ENCODE assay signal across 1 cellular context in the genomic region with DNA sequence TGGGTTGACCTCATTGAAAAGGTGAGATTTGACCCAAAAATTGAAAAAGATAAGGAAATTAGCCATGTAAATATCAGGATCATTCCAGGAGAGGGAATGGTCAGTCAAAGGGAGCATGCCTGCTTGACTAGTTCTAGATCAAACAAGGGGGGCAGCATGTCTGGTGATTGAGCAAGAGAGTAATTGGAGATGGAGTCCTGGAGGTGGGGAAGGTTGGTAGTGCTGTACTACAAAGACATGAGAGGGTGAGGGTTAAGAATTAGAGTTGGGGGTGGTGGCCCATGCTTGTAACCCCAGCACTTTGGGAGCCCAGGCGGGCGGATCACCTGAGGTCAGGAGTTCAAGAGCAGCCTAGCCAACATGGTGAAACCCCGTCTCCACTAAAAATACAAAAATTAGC.
TF ChIP-seq lines count a peak whose summit lies in the region.

No MANE protein-coding gene starts in this region.

TF ChIP-seq in HepG2, 621 proteins besides CTCF, POLR2A, EP300 and RAD21 (continued from another document and continues in another):
- TF ChIP-seq TMF1 (CRISPR knock-in tag; IDR thresholded peaks at IDR 0.05; ENCODE audit: low read depth) (no peak), ZSCAN29 (CRISPR knock-in tag; conservative IDR thresholded peaks at IDR 0.05) (no peak), ZNF782 (CRISPR knock-in tag; IDR thresholded peaks at IDR 0.05; ENCODE audit: borderline replicate concordance) (peak; percentile 56; the same call in 1 of the 2 replicates), ERF (CRISPR knock-in tag; IDR thresholded peaks at IDR 0.05) (0 out of 2 replicates have a peak, but pooled peaks have one; percentile 1), NFRKB (IDR thresholded peaks at IDR 0.05) (no peak), SPEN (CRISPR knock-in tag; IDR thresholded peaks at IDR 0.05; ENCODE audit: low read depth) (no peak), RARG (CRISPR knock-in tag; IDR thresholded peaks at IDR 0.05; ENCODE audit: low read depth) (no peak), SALL2 (CRISPR knock-in tag; IDR thresholded peaks at IDR 0.05) (no peak), ZNF331 (CRISPR knock-in tag; IDR thresholded peaks at IDR 0.05) (peak; percentile 56), ZNF3 (CRISPR knock-in tag; IDR thresholded peaks at IDR 0.05) (no peak), ZNF451 (CRISPR knock-in tag; IDR thresholded peaks at IDR 0.05) (0 out of 2 replicates have a peak, but pooled peaks have one; percentile 45), ZNF563 (CRISPR knock-in tag; IDR thresholded peaks at IDR 0.05) (no peak), ZSCAN31 (CRISPR knock-in tag; IDR thresholded peaks at IDR 0.05; ENCODE audit: low read depth) (peak; percentile 69; the same call in 1 of the 2 replicates), ZNF644 (CRISPR knock-in tag; IDR thresholded peaks at IDR 0.05; ENCODE audit: low read depth) (peak; percentile 86), GATAD1 (CRISPR knock-in tag; IDR thresholded peaks at IDR 0.05) (0 out of 2 replicates have a peak, but pooled peaks have one; percentile 46), ZNF7 (CRISPR knock-in tag; IDR thresholded peaks at IDR 0.05) (no peak), ZNF781 (CRISPR knock-in tag; IDR thresholded peaks at IDR 0.05; ENCODE audit: borderline replicate concordance, not compliant biosample characterization) (no peak), SMARCC2 (IDR thresholded peaks at IDR 0.05) (no peak), NR2C2 (CRISPR knock-in tag; IDR thresholded peaks at IDR 0.05; ENCODE audit: borderline replicate concordance) (0 out of 2 replicates have a peak, but pooled peaks have one; percentile 21), ZNF670 (CRISPR knock-in tag; IDR thresholded peaks at IDR 0.05; ENCODE audit: borderline replicate concordance) (no peak), SNAPC2 (CRISPR knock-in tag; IDR thresholded peaks at IDR 0.05) (no peak), ZMAT3 (CRISPR knock-in tag; conservative IDR thresholded peaks at IDR 0.05) (no peak), RFX5 (IDR thresholded peaks at IDR 0.05; ENCODE audit: low read depth, low read length) (no peak), FOXA1 (IDR thresholded peaks at IDR 0.05) (no peak), FOXA1 (CRISPR knock-in tag; IDR thresholded peaks at IDR 0.05) (peak; percentile 56), TEAD2 (CRISPR knock-in tag; IDR thresholded peaks at IDR 0.05) (no peak), ZNF558 (CRISPR knock-in tag; IDR thresholded peaks at IDR 0.05; ENCODE audit: borderline replicate concordance) (no peak), ZNF652 (CRISPR knock-in tag; IDR thresholded peaks at IDR 0.05; ENCODE audit: borderline replicate concordance, low read depth) (peak; percentile 24; the same call in 1 of the 2 replicates), TGIF2 (CRISPR knock-in tag; IDR thresholded peaks at IDR 0.05) (peak; percentile 68; the same call in 1 of the 2 replicates), MLLT10 (CRISPR knock-in tag; IDR thresholded peaks at IDR 0.05) (no peak), ZNF430 (CRISPR knock-in tag; IDR thresholded peaks at IDR 0.05) (no peak), SAP130 (CRISPR knock-in tag; IDR thresholded peaks at IDR 0.05; ENCODE audit: low read depth) (peak; percentile 80), EEA1 (CRISPR knock-in tag; IDR thresholded peaks at IDR 0.05; ENCODE audit: borderline replicate concordance) (no peak), ZNF709 (CRISPR knock-in tag; IDR thresholded peaks at IDR 0.05) (0 out of 2 replicates have a peak, but pooled peaks have one; percentile 55), XRCC5 (optimal IDR thresholded peaks at IDR 0.05; ENCODE audit: low read length) (no peak), SIN3A (IDR thresholded peaks at IDR 0.05; ENCODE audit: borderline replicate concordance, low read depth, low read length) (0 out of 2 replicates have a peak, but pooled peaks have one; percentile 53), MIXL1 (CRISPR knock-in tag; IDR thresholded peaks at IDR 0.05) (peak; percentile 84; the same call in 1 of the 2 replicates), HIVEP1 (CRISPR knock-in tag; IDR thresholded peaks at IDR 0.05) (no peak), ZNF296 (CRISPR knock-in tag; conservative IDR thresholded peaks at IDR 0.05) (no peak)
- TF ChIP-seq, protein P1, sequence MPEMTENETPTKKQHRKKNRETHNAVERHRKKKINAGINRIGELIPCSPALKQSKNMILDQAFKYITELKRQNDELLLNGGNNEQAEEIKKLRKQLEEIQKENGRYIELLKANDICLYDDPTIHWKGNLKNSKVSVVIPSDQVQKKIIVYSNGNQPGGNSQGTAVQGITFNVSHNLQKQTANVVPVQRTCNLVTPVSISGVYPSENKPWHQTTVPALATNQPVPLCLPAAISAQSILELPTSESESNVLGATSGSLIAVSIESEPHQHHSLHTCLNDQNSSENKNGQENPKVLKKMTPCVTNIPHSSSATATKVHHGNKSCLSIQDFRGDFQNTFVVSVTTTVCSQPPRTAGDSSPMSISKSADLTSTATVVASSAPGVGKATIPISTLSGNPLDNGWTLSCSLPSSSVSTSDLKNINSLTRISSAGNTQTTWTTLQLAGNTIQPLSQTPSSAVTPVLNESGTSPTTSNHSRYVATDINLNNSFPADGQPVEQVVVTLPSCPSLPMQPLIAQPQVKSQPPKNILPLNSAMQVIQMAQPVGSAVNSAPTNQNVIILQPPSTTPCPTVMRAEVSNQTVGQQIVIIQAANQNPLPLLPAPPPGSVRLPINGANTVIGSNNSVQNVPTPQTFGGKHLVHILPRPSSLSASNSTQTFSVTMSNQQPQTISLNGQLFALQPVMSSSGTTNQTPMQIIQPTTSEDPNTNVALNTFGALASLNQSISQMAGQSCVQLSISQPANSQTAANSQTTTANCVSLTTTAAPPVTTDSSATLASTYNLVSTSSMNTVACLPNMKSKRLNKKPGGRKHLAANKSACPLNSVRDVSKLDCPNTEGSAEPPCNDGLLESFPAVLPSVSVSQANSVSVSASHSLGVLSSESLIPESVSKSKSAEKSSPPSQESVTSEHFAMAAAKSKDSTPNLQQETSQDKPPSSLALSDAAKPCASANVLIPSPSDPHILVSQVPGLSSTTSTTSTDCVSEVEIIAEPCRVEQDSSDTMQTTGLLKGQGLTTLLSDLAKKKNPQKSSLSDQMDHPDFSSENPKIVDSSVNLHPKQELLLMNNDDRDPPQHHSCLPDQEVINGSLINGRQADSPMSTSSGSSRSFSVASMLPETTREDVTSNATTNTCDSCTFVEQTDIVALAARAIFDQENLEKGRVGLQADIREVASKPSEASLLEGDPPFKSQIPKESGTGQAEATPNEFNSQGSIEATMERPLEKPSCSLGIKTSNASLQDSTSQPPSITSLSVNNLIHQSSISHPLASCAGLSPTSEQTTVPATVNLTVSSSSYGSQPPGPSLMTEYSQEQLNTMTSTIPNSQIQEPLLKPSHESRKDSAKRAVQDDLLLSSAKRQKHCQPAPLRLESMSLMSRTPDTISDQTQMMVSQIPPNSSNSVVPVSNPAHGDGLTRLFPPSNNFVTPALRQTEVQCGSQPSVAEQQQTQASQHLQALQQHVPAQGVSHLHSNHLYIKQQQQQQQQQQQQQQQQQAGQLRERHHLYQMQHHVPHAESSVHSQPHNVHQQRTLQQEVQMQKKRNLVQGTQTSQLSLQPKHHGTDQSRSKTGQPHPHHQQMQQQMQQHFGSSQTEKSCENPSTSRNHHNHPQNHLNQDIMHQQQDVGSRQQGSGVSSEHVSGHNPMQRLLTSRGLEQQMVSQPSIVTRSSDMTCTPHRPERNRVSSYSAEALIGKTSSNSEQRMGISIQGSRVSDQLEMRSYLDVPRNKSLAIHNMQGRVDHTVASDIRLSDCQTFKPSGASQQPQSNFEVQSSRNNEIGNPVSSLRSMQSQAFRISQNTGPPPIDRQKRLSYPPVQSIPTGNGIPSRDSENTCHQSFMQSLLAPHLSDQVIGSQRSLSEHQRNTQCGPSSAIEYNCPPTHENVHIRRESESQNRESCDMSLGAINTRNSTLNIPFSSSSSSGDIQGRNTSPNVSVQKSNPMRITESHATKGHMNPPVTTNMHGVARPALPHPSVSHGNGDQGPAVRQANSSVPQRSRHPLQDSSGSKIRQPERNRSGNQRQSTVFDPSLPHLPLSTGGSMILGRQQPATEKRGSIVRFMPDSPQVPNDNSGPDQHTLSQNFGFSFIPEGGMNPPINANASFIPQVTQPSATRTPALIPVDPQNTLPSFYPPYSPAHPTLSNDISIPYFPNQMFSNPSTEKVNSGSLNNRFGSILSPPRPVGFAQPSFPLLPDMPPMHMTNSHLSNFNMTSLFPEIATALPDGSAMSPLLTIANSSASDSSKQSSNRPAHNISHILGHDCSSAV (CRISPR knock-in tag; IDR thresholded peaks at IDR 0.05; ENCODE audit: borderline replicate concordance) = no peak
- TF ChIP-seq, protein P2, sequence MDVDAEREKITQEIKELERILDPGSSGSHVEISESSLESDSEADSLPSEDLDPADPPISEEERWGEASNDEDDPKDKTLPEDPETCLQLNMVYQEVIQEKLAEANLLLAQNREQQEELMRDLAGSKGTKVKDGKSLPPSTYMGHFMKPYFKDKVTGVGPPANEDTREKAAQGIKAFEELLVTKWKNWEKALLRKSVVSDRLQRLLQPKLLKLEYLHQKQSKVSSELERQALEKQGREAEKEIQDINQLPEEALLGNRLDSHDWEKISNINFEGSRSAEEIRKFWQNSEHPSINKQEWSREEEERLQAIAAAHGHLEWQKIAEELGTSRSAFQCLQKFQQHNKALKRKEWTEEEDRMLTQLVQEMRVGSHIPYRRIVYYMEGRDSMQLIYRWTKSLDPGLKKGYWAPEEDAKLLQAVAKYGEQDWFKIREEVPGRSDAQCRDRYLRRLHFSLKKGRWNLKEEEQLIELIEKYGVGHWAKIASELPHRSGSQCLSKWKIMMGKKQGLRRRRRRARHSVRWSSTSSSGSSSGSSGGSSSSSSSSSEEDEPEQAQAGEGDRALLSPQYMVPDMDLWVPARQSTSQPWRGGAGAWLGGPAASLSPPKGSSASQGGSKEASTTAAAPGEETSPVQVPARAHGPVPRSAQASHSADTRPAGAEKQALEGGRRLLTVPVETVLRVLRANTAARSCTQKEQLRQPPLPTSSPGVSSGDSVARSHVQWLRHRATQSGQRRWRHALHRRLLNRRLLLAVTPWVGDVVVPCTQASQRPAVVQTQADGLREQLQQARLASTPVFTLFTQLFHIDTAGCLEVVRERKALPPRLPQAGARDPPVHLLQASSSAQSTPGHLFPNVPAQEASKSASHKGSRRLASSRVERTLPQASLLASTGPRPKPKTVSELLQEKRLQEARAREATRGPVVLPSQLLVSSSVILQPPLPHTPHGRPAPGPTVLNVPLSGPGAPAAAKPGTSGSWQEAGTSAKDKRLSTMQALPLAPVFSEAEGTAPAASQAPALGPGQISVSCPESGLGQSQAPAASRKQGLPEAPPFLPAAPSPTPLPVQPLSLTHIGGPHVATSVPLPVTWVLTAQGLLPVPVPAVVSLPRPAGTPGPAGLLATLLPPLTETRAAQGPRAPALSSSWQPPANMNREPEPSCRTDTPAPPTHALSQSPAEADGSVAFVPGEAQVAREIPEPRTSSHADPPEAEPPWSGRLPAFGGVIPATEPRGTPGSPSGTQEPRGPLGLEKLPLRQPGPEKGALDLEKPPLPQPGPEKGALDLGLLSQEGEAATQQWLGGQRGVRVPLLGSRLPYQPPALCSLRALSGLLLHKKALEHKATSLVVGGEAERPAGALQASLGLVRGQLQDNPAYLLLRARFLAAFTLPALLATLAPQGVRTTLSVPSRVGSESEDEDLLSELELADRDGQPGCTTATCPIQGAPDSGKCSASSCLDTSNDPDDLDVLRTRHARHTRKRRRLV (CRISPR knock-in tag; IDR thresholded peaks at IDR 0.05) = no peak
- TF ChIP-seq, protein P3, sequence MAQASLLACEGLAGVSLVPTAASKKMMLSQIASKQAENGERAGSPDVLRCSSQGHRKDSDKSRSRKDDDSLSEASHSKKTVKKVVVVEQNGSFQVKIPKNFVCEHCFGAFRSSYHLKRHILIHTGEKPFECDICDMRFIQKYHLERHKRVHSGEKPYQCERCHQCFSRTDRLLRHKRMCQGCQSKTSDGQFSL (CRISPR knock-in tag; IDR thresholded peaks at IDR 0.05) = peak; percentile 84; the same call in 1 of the 2 replicates
- TF ChIP-seq, protein P4, sequence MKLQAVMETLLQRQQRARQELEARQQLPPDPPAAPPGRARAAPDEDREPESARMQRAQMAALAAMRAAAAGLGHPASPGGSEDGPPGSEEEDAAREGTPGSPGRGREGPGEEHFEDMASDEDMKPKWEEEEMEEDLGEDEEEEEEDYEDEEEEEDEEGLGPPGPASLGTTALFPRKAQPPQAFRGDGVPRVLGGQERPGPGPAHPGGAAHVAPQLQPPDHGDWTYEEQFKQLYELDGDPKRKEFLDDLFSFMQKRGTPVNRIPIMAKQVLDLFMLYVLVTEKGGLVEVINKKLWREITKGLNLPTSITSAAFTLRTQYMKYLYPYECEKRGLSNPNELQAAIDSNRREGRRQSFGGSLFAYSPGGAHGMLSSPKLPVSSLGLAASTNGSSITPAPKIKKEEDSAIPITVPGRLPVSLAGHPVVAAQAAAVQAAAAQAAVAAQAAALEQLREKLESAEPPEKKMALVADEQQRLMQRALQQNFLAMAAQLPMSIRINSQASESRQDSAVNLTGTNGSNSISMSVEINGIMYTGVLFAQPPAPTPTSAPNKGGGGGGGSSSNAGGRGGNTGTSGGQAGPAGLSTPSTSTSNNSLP (IDR thresholded peaks at IDR 0.05; ENCODE audit: low read depth, low read length) = peak; percentile 63
- TF ChIP-seq, protein P5, sequence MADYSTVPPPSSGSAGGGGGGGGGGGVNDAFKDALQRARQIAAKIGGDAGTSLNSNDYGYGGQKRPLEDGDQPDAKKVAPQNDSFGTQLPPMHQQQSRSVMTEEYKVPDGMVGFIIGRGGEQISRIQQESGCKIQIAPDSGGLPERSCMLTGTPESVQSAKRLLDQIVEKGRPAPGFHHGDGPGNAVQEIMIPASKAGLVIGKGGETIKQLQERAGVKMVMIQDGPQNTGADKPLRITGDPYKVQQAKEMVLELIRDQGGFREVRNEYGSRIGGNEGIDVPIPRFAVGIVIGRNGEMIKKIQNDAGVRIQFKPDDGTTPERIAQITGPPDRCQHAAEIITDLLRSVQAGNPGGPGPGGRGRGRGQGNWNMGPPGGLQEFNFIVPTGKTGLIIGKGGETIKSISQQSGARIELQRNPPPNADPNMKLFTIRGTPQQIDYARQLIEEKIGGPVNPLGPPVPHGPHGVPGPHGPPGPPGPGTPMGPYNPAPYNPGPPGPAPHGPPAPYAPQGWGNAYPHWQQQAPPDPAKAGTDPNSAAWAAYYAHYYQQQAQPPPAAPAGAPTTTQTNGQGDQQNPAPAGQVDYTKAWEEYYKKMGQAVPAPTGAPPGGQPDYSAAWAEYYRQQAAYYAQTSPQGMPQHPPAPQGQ (CRISPR knock-in tag; IDR thresholded peaks at IDR 0.05; ENCODE audit: borderline replicate concordance) = no peak
- TF ChIP-seq, protein P6, sequence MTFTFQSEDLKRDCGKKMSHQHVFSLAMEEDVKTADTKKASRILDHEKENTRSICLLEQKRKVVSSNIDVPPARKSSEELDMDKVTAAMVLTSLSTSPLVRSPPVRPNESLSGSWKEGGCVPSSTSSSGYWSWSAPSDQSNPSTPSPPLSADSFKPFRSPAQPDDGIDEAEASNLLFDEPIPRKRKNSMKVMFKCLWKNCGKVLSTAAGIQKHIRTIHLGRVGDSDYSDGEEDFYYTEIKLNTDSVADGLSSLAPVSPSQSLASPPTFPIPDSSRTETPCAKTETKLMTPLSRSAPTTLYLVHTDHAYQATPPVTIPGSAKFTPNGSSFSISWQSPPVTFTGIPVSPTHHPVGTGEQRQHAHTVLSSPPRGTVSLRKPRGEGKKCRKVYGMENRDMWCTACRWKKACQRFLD (CRISPR knock-in tag; IDR thresholded peaks at IDR 0.05; ENCODE audit: borderline replicate concordance) = no peak
- TF ChIP-seq, protein P7, sequence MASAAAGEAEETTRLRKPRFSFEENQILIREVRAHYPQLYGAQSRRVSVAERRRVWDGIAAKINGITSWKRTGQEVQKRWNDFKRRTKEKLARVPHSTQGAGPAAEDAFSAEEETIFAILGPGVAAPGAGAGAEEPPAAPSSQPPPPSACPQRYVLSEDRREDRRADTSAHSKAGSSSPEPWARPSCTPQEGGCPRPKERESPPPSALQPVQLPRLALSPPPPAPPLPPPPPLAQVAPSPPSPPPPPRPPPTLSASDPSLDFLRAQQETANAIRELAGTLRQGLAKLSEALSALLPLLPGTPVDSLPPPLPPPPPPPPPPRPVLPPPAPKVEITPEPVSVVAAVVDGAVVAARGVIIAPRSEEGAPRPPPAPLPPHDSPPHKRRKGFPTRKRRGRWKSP (CRISPR knock-in tag; IDR thresholded peaks at IDR 0.05) = peak; percentile 34; the same call in 1 of the 2 replicates
